ENCODE assay signal across 2 cellular contexts in genomic region chr4:189897667-189898066, GRCh38.
TF ChIP-seq lines count a peak whose summit lies in the region.

No MANE protein-coding gene starts in this region.

TF ChIP-seq in HEK293, 187 proteins besides CTCF, POLR2A, EP300 and RAD21 (continued from another document):
- TF ChIP-seq ZNF394 (tag by site-specific recombination; IDR thresholded peaks at IDR 0.05; ENCODE audit: borderline replicate concordance), result no peak
- no peak for TF ChIP-seq ZNF132 (tag by site-specific recombination; IDR thresholded peaks at IDR 0.05; ENCODE audit: borderline replicate concordance)
- no peak for TF ChIP-seq HIC1 (tag by site-specific recombination; IDR thresholded peaks at IDR 0.05)
- peak; percentile 95 for TF ChIP-seq PRDM1 (tag by site-specific recombination; IDR thresholded peaks at IDR 0.05)
- TF ChIP-seq TRIM28 (IDR thresholded peaks at IDR 0.05; ENCODE audit: borderline replicate concordance, low read length), result no peak

TF ChIP-seq in K562, 482 proteins besides CTCF, POLR2A, EP300 and RAD21 (continued from another document):
- peak; percentile 87 for TF ChIP-seq ZNF512 (tag; IDR thresholded peaks at IDR 0.05)
TF ChIP-seq in K562: peak in this region for 1.
